Comparison of ENCODE assay signal across 10 cellular contexts in the genomic region with DNA sequence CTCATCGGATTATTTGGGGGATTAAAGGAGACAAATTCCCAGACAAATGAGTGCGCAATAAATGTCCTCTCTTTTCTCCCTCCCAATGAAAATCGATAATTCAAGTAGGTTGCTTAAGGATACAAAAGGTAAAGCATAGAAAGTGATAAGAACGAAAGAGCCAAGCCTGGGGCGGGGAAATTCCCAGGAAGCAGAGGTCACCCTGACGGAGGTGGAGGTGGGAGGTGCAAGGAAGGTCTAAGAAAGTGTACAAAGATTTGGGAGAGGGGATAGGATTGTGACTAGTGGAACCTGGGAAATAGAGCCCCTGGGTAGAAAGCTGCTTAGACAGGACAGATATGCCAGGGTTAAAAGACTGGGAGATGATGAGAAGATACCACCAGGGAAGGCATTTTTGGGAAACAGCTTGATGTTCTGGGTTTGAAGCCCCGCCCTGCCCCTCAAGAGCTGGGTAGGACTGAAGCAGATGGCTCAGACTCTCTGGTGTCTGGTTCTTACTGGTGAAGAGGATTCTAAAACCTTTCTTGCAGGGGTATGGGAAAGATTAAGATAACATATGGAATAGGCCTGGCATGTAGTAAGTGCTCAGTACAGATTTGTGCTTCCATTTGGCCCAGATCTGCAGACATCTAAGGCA. TPM values are rescaled to one million over a fixed set of nuclear protein-coding genes. Genes with fewer than 3 reads are reported as not detected.
A peak's percentile ranks its signal among the peaks of the same experiment; 100 is the strongest.
DNase-seq lines count a peak whose midpoint lies in the region; ATAC-seq and TF ChIP-seq lines count a peak whose summit lies in the region.
"Had no signal": no experiment of that assay in that cellular context is flagged by ENCODE, and none has a peak within 500 bp of the region (broad histone marks: within the 10 kb centered on the region; RNA-seq: fewer than 3 reads in every experiment).

No MANE protein-coding gene starts in this region.

- H3K9me3 Mint-ChIP-seq in Caco-2 (ENCODE audit: unreplicated experiment) (no peaks in the 10 kb centered on the region), nephron (no peaks in the 10 kb centered on the region)

- CTCF ChIA-PET in Caco-2 (lab: Charles Lee) (interaction anchor here (1.9 kb wide), 1 partner anchor 44 kb away, joined by 10 read pairs; no protein-coding TSS in a partner anchor), mammary epithelial cell (lab: Charles Lee; ENCODE audit: low non-redundant PET) (no interaction called here)

- H3K27ac Mint-ChIP-seq in Caco-2 (ENCODE audit: unreplicated experiment) (peak overlapping the region; percentile 68), nephron (peak overlapping the region in 1 of 3 experiments; percentile 84)

- H3K9me3 ChIP-seq in Caco-2 (no peaks in the 10 kb centered on the region), Karpas-422 (ENCODE audit: low read length) (no peaks in the 10 kb centered on the region), mammary epithelial cell (replicated peaks; ENCODE audit: insufficient read depth, low read length) (no peaks in the 10 kb centered on the region)

- peaks cover 5% of the 10 kb centered on the region for H3K36me3 Mint-ChIP-seq in Caco-2 (ENCODE audit: insufficient read depth, unreplicated experiment)
- H3K36me3 Mint-ChIP-seq in nephron (ENCODE audit: low read depth) = no peaks in the 10 kb centered on the region

- peak overlapping the region; percentile 76 for H3K4me3 Mint-ChIP-seq in Caco-2 (ENCODE audit: unreplicated experiment)
- peak overlapping the region; percentile 92 to 95 (median 95) for H3K4me3 Mint-ChIP-seq in nephron

- DNase-seq in Caco-2 (no peak), Karpas-422 (no peak), mammary epithelial cell (no peak), hypothalamus (lab: John Stamatoyannopoulos, UW) (no peak), iPS-NIHi11 (ENCODE audit: low spot score) (no peak), omental fat pad (ENCODE audit: low spot score) (no peak)
- DNase-seq: NCI-H510A; stimulated activated CD4-positive, alpha-beta T cell treated with anti-CD3 and anti-CD28 coated beads, Interleukin-4, amount 100 ng/mL, for 24 hours had no signal

- H3K4me2 ChIP-seq in Karpas-422 (ENCODE audit: low read depth, low read length, poor library complexity, severe bottlenecking) = peak overlapping the region; percentile 70
- H3K4me2 ChIP-seq in mammary epithelial cell (ENCODE audit: insufficient read depth, low read depth, low read length) = peak overlapping the region; percentile 89

- dilution Hi-C loops in mammary epithelial cell (cut with HindIII; ENCODE audit: low sequenced_read_pairs) = no loop called here

- H4K20me1 ChIP-seq in Karpas-422 (ENCODE audit: insufficient read depth, low read depth, low read length) (peaks cover 23% of the 10 kb centered on the region; the same call in 1 of the 2 replicates), mammary epithelial cell (ENCODE audit: insufficient read depth, low read length) (no peaks in the 10 kb centered on the region)

- H2AFZ ChIP-seq in Karpas-422 (ENCODE audit: low read length) = no peak overlapping the region
- H2AFZ ChIP-seq in mammary epithelial cell (ENCODE audit: low read depth, low read length) = peak overlapping the region; percentile 98

- H3K4me1 Mint-ChIP-seq in Caco-2 (ENCODE audit: low read depth, unreplicated experiment) (peaks cover 30% of the 10 kb centered on the region), nephron (peaks cover 21% of the 10 kb centered on the region)

- 61% methylated on average over 7 of the region's 7 CpGs for WGBS in mammary epithelial cell (ENCODE audit: low coverage, missing lambda C conversion rate)

- H3K9me2 ChIP-seq in Karpas-422 (replicated peaks; ENCODE audit: insufficient read depth, low read length) = no peaks in the 10 kb centered on the region

- H3K79me2 ChIP-seq in Karpas-422 (ENCODE audit: low read length) (no peaks in the 10 kb centered on the region), mammary epithelial cell (ENCODE audit: insufficient read depth, low read length) (peaks cover 34% of the 10 kb centered on the region)

- H3K27ac ChIP-seq in Karpas-422 (ENCODE audit: low read length) (no peak overlapping the region), mammary epithelial cell (ENCODE audit: insufficient read depth, low read depth, low read length) (no peak overlapping the region)

- POLR2A ChIA-PET in Caco-2 (lab: Charles Lee) = no interaction called here

- H3K27me3 Mint-ChIP-seq in Caco-2 (ENCODE audit: insufficient read depth, unreplicated experiment) (no peaks in the 10 kb centered on the region), nephron (ENCODE audit: low read depth) (peaks cover 4% of the 10 kb centered on the region)

- no peak for TF ChIP-seq CTCF in Caco-2 (IDR thresholded peaks at IDR 0.05; ENCODE audit: insufficient read depth in 1 of 2, low read depth in 1 of 2, low read length in 1 of 2, severe bottlenecking in 1 of 2, unreplicated experiment in 1 of 2)
- no peak for TF ChIP-seq CTCF in mammary epithelial cell (conservative IDR thresholded peaks at IDR 0.05 in 1 of 2, IDR thresholded peaks at IDR 0.05 in 1 of 2; ENCODE audit: extremely low read depth in 1 of 2, insufficient read depth in 1 of 2, low read depth in 1 of 2, low read length in 2 of 2)
- no peak for TF ChIP-seq CTCF in nephron (IDR thresholded peaks at IDR 0.05; ENCODE audit: unreplicated experiment in 3 of 3)
- no peak for TF ChIP-seq CTCF in omental fat pad (IDR thresholded peaks at IDR 0.05)

- ATAC-seq in HG03354 (IDR thresholded peaks at IDR 0.05; ENCODE audit: poor library complexity, severe bottlenecking, unreplicated experiment) (no peak), omental fat pad (ENCODE audit: low FRiP score) (no peak)

- H3K27me3 ChIP-seq in Caco-2 (replicated peaks; ENCODE audit: control insufficient read depth, insufficient read depth, low read length) (no peaks in the 10 kb centered on the region), Karpas-422 (ENCODE audit: low read length) (no peaks in the 10 kb centered on the region), mammary epithelial cell (ENCODE audit: insufficient read depth, low read length) (no peaks in the 10 kb centered on the region)

- H3K4me3 ChIP-seq in Caco-2 (ENCODE audit: low read depth, low read length) (peak overlapping the region; percentile 39), Karpas-422 (ENCODE audit: low read length) (no peak overlapping the region; the same call in 1 of the 2 replicates), mammary epithelial cell (replicated peaks in 1 of 3; ENCODE audit: insufficient read depth in 1 of 3, low read depth in 2 of 3, low read length in 3 of 3) (no peak overlapping the region)

- peaks cover 11% of the 10 kb centered on the region for H3K4me1 ChIP-seq in Caco-2
- peaks cover 14% of the 10 kb centered on the region for H3K4me1 ChIP-seq in Karpas-422 (ENCODE audit: low read length)
- peaks cover 22% of the 10 kb centered on the region for H3K4me1 ChIP-seq in mammary epithelial cell (ENCODE audit: insufficient read depth, low read length)

- BruUV-seq in Caco-2 (replicated peaks; lab: Mats Ljungman, UMichigan) (no TSS peak), mammary epithelial cell (replicated peaks; lab: Mats Ljungman, UMichigan) (no TSS peak)

- intact Hi-C loops in Caco-2 (cut with micrococcal nuclease; ENCODE audit: unreplicated experiment) = loop anchor here (1.0 kb wide), 1 partner anchor 45 kb away; no protein-coding TSS in a partner anchor
- intact Hi-C loops in mammary epithelial cell (cut with micrococcal nuclease) = no loop called here

- in situ Hi-C loops in mammary epithelial cell (cut with MboI; ENCODE audit: low sequenced_read_pairs in 2 of 2) = no loop called here

- H3K9ac ChIP-seq in Karpas-422 (ENCODE audit: low read length) = no peak overlapping the region
- H3K9ac ChIP-seq in mammary epithelial cell (ENCODE audit: insufficient read depth, low read length) = no peak overlapping the region

- H3K36me3 ChIP-seq in Caco-2 (ENCODE audit: control insufficient read depth, insufficient read depth, low read length) (no peaks in the 10 kb centered on the region), Karpas-422 (ENCODE audit: insufficient read depth, low read length) (no peaks in the 10 kb centered on the region), mammary epithelial cell (ENCODE audit: insufficient read depth, low read length) (no peaks in the 10 kb centered on the region)

RNA-seq across cellular contexts. Expression of a gene that starts 1.1 kb away (rescaled TPM):
- total RNA-seq in Caco-2 (2022) = 15.4 and 16.0 TPM in 2 replicates
- total RNA-seq in Karpas-422 (2014; rRNA removed; shearing (Covaris generic); ENCODE audit: low replicate concordance) = 1.5 and 3.3 TPM in 2 replicates
- total RNA-seq in mammary epithelial cell = 10 to 100 TPM in 1 of 2 donors, 1 to 10 TPM in 1; 7.7 to 12.2 TPM
- polyA plus RNA-seq in mammary epithelial cell = 4.6 TPM
- polyA minus RNA-seq in mammary epithelial cell = 7.0 TPM
- 10 to 100 TPM; 12.0 to 45.8 (median 22.3) TPM for total RNA-seq in omental fat pad
